Comparison of ENCODE assay signal across 21 cellular contexts in the genomic region with DNA sequence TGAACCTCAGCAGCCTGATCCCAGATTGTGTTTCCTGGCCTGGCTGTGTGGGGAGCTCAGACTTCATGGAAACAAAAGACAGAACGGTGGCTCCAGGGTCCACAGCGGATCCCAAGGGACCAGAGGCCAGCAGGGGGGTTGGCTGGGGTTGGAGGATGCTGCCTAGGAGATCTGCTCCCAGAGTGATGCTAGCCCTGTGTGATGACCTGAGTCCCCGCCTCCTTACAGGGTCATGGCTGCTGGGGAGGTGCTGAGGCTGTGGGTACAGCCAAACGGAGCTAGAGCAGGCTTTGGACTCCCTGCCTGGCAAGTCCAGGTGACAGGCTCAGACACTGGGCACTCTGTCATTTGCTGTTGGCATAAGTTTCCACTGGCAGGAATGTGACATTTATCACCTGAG. TPM values are rescaled to one million over a fixed set of nuclear protein-coding genes. Genes with fewer than 3 reads are reported as not detected.
A peak's percentile ranks its signal among the peaks of the same experiment; 100 is the strongest.
DNase-seq lines count a peak whose midpoint lies in the region; ATAC-seq, FAIRE-seq and TF ChIP-seq lines count a peak whose summit lies in the region.
"Had no signal": no experiment of that assay in that cellular context is flagged by ENCODE, and none has a peak within 500 bp of the region (broad histone marks: within the 10 kb centered on the region; RNA-seq: fewer than 3 reads in every experiment).

No MANE protein-coding gene starts in this region.

- H3K4me1 ChIP-seq in GM12878 (ENCODE audit: control insufficient read depth, insufficient read depth, low read length): peaks cover 18% of the 10 kb centered on the region
- H3K4me1 ChIP-seq in MM.1S (ENCODE audit: low read length): no peaks in the 10 kb centered on the region

- ATAC-seq in natural killer cell treated with Interleukin-12 subunit alpha and Interleukin-12 subunit beta and Interleukin-15 and Interleukin-18, amount 100 ng/mL, for 72 hours: no peak
- no peak for ATAC-seq in natural killer cell
- ATAC-seq in T-helper 17 cell: no peak
- peak; percentile 12 for ATAC-seq in GM12878
- peak; percentile 29 for ATAC-seq in stimulated activated effector memory CD8-positive, alpha-beta T cell treated with anti-CD3 and anti-CD28 coated beads, Interleukin-12 subunit alpha, Interleukin-12 subunit beta, amount 100 ng/mL, for 72 hours
- ATAC-seq in left ventricle myocardium superior: no peak

- H3K27ac Mint-ChIP-seq in natural killer cell treated with Interleukin-12 subunit alpha and Interleukin-12 subunit beta and Interleukin-15 and Interleukin-18, amount 100 ng/mL, for 72 hours: peak overlapping the region; percentile 9 to 18
- H3K27ac Mint-ChIP-seq in natural killer cell (no peak overlapping the region), T-helper 17 cell (peak overlapping the region; percentile 27)
- peak overlapping the region; percentile 69 for H3K27ac Mint-ChIP-seq in stimulated activated effector memory CD8-positive, alpha-beta T cell treated with anti-CD3 and anti-CD28 coated beads, Interleukin-12 subunit alpha, Interleukin-12 subunit beta, amount 100 ng/mL, for 72 hours

- TF ChIP-seq RAD21 in GM12878 (IDR thresholded peaks at IDR 0.05; ENCODE audit: insufficient read depth, low read depth, low read length): no peak

- SMC1A ChIA-PET in GM12878 (lab: Charles Lee; ENCODE audit: uncharacterized antibody, unreplicated experiment): interaction anchor here (0.6 to 23.9 kb wide), 4 partner anchors 18 to 672 kb away, joined by 3 to 391 read pairs (median 8); no protein-coding TSS in a partner anchor

- no TSS peak for BruUV-seq in GM12878 (replicated peaks; lab: Mats Ljungman, UMichigan)

- H3K9ac ChIP-seq in GM12878 (ENCODE audit: control insufficient read depth, insufficient read depth, low read length) (no peak overlapping the region), MM.1S (ENCODE audit: low read length) (no peak overlapping the region)
- H3K9ac ChIP-seq: SK-N-SH had no signal

- no peak overlapping the region for H3K27ac ChIP-seq in GM12878 (ENCODE audit: control insufficient read depth, insufficient read depth)
- no peak overlapping the region for H3K27ac ChIP-seq in MM.1S (ENCODE audit: low read length)
- H3K27ac ChIP-seq: C4-2B had no signal

- H3K27me3 Mint-ChIP-seq in natural killer cell treated with Interleukin-12 subunit alpha and Interleukin-12 subunit beta and Interleukin-15 and Interleukin-18, amount 100 ng/mL, for 72 hours: no peaks in the 10 kb centered on the region
- H3K27me3 Mint-ChIP-seq in natural killer cell (ENCODE audit: low read depth in 2 of 2) (peaks cover 16 to 18% of the 10 kb centered on the region in 2 donors), T-helper 17 cell (no peaks in the 10 kb centered on the region)

- H3K79me2 ChIP-seq in GM12878 (ENCODE audit: control insufficient read depth, insufficient read depth, low read length) (peaks cover 95% of the 10 kb centered on the region), MM.1S (ENCODE audit: low read length) (no peaks in the 10 kb centered on the region)

- H3K9me3 Mint-ChIP-seq in natural killer cell treated with Interleukin-12 subunit alpha and Interleukin-12 subunit beta and Interleukin-15 and Interleukin-18, amount 100 ng/mL, for 72 hours: no peaks in the 10 kb centered on the region
- H3K9me3 Mint-ChIP-seq in natural killer cell: no peaks in the 10 kb centered on the region
- H3K9me3 Mint-ChIP-seq in stimulated activated effector memory CD8-positive, alpha-beta T cell treated with anti-CD3 and anti-CD28 coated beads, Interleukin-12 subunit alpha, Interleukin-12 subunit beta, amount 100 ng/mL, for 72 hours: no peaks in the 10 kb centered on the region

- H3K27me3 ChIP-seq in GM12878 (replicated peaks in 1 of 2; ENCODE audit: control insufficient read depth in 2 of 2, insufficient read depth in 2 of 2, low read length in 1 of 2) (no peaks in the 10 kb centered on the region), MM.1S (replicated peaks; ENCODE audit: insufficient read depth, low read length) (no peaks in the 10 kb centered on the region)

- H3K9me3 ChIP-seq in T-helper 17 cell (ENCODE audit: control insufficient read depth, low read length, poor library complexity, severe bottlenecking) (no peaks in the 10 kb centered on the region), GM12878 (replicated peaks; ENCODE audit: control insufficient read depth, insufficient read depth, low read length) (no peaks in the 10 kb centered on the region), MM.1S (replicated peaks; ENCODE audit: insufficient read depth, low read length) (no peaks in the 10 kb centered on the region)
- H3K9me3 ChIP-seq: SK-N-SH had no signal

- POLR2A ChIA-PET in GM12878 (lab: Charles Lee): interaction anchor here (1.1 to 2.5 kb wide), 2 partner anchors 10 to 12 kb away, joined by 3 to 7 read pairs; no protein-coding TSS in a partner anchor

- H3K36me3 ChIP-seq in GM12878 (ENCODE audit: control insufficient read depth in 2 of 2, insufficient read depth in 2 of 2, low read length in 1 of 2) (peaks cover 40 to 52% of the 10 kb centered on the region in 2 experiments), MM.1S (replicated peaks; ENCODE audit: insufficient read depth, low read length) (no peaks in the 10 kb centered on the region)

- 72% methylated on average over 4 of the region's 4 CpGs for WGBS in GM12878 (ENCODE audit: insufficient coverage, insufficient replicate concordance, low lambda C conversion rate, missing lambda C conversion rate)

- H3K9me2 ChIP-seq in MM.1S (replicated peaks; ENCODE audit: insufficient read depth, low read length): no peaks in the 10 kb centered on the region
- H3K9me2 ChIP-seq: SK-N-SH had no signal

- H4K20me1 ChIP-seq in GM12878 (ENCODE audit: control insufficient read depth, insufficient read depth): peaks cover 15% of the 10 kb centered on the region
- H4K20me1 ChIP-seq in MM.1S (ENCODE audit: insufficient read depth, low read length): no peaks in the 10 kb centered on the region

- H3K4me3 Mint-ChIP-seq in natural killer cell treated with Interleukin-12 subunit alpha and Interleukin-12 subunit beta and Interleukin-15 and Interleukin-18, amount 100 ng/mL, for 72 hours: no peak overlapping the region
- H3K4me3 Mint-ChIP-seq in natural killer cell: no peak overlapping the region
- H3K4me3 Mint-ChIP-seq in T-helper 17 cell: no peak overlapping the region
- H3K4me3 Mint-ChIP-seq in stimulated activated effector memory CD8-positive, alpha-beta T cell treated with anti-CD3 and anti-CD28 coated beads, Interleukin-12 subunit alpha, Interleukin-12 subunit beta, amount 100 ng/mL, for 72 hours: no peak overlapping the region

- TF ChIP-seq CTCF in natural killer cell (IDR thresholded peaks at IDR 0.05): no peak
- TF ChIP-seq CTCF in GM12878 (IDR thresholded peaks at IDR 0.05 in 2 of 3, conservative IDR thresholded peaks at IDR 0.05 in 1 of 3; ENCODE audit: control insufficient read depth in 2 of 3, extremely low read depth in 1 of 3, insufficient read depth in 1 of 3, low read depth in 3 of 3, low read length in 3 of 3): no peak
- no peak for TF ChIP-seq CTCF in MM.1S (IDR thresholded peaks at IDR 0.05; ENCODE audit: low read length)

- H3F3A ChIP-seq in MM.1S (ENCODE audit: insufficient read depth, low read length): no peaks in the 10 kb centered on the region

- in situ Hi-C loops in GM12878 (cut with MboI): no loop called here

- intact Hi-C loops in natural killer cell (cut with micrococcal nuclease) (no loop called here), GM12878 (cut with micrococcal nuclease; ENCODE audit: unreplicated experiment) (no loop called here), left ventricle myocardium superior (cut with micrococcal nuclease) (no loop called here)

- no peak for FAIRE-seq in GM12878 (lab: Jason Lieb, UNC)
- FAIRE-seq: A204.1, G401.6 had no signal

- CTCF ChIA-PET in GM12878 (lab: Yijun Ruan, JAX): interaction anchor here (0.7 to 2.2 kb wide), 7 partner anchors 9 to 157 kb away, joined by 3 to 11 read pairs (median 3); no protein-coding TSS in a partner anchor

- H3K4me3 ChIP-seq in GM12878 (no peak overlapping the region), MM.1S (ENCODE audit: low read length) (no peak overlapping the region)

- no peak for DNase-seq in natural killer cell treated with Interleukin-12 subunit alpha and Interleukin-12 subunit beta and Interleukin-15 and Interleukin-18, amount 100 ng/mL, for 72 hours (ENCODE audit: low spot score)
- DNase-seq in natural killer cell: no peak
- DNase-seq in T-helper 17 cell: no peak
- no peak for DNase-seq in GM12878 (ENCODE audit: low read depth, low spot score)
- no peak for DNase-seq in stimulated activated effector memory CD8-positive, alpha-beta T cell treated with anti-CD3 and anti-CD28 coated beads, Interleukin-12 subunit alpha, Interleukin-12 subunit beta, amount 100 ng/mL, for 72 hours (ENCODE audit: low spot score in 2 of 2)
- no peak for DNase-seq in MM.1S
- no peak for DNase-seq in left ventricle myocardium superior
- DNase-seq in stimulated activated CD4-positive, alpha-beta T cell treated with anti-CD3 and anti-CD28 coated beads, Interleukin-4, amount 100 ng/mL, for 24 hours: no peak
- DNase-seq: COR-L47; HCEC 1CT; NCI-H1105 treated with DMSO at 0.1 percent for 48 hours; NCI-H1694; NCI-H2081 treated with DMSO at 0.1 percent for 48 hours; NCI-H510A; NCI-H748 treated with DMSO at 0.1 percent for 48 hours; NK-92 treated with Interleukin-12 subunit alpha and Interleukin-12 subunit beta, amount 100 ng/mL, for 24 hours; SHP77; SK-N-SH had no signal

- TF ChIP-seq EP300 in GM12878 (IDR thresholded peaks at IDR 0.05; ENCODE audit: borderline replicate concordance in 1 of 2, control insufficient read depth in 1 of 2, low read depth in 2 of 2, low read length in 2 of 2): no peak

- TF ChIP-seq POLR2A in GM12878 (IDR thresholded peaks at IDR 0.05; ENCODE audit: low read depth, low read length): 0 out of 2 replicates have a peak, but pooled peaks have one; percentile 46

- H3K4me1 Mint-ChIP-seq in natural killer cell treated with Interleukin-12 subunit alpha and Interleukin-12 subunit beta and Interleukin-15 and Interleukin-18, amount 100 ng/mL, for 72 hours (ENCODE audit: low read depth in 2 of 2): peaks cover 24 to 35% of the 10 kb centered on the region in 2 donors
- peaks cover 0 to 11% of the 10 kb centered on the region in 2 donors for H3K4me1 Mint-ChIP-seq in natural killer cell
- H3K4me1 Mint-ChIP-seq in T-helper 17 cell: peaks cover 9% of the 10 kb centered on the region
- peaks cover 71% of the 10 kb centered on the region for H3K4me1 Mint-ChIP-seq in stimulated activated effector memory CD8-positive, alpha-beta T cell treated with anti-CD3 and anti-CD28 coated beads, Interleukin-12 subunit alpha, Interleukin-12 subunit beta, amount 100 ng/mL, for 72 hours

- RAD21 ChIA-PET in GM12878 (lab: Charles Lee; ENCODE audit: unreplicated experiment): interaction anchor here (1.0 to 1.8 kb wide), 5 partner anchors 10 to 105 kb away, joined by 3 to 6 read pairs (median 4); no protein-coding TSS in a partner anchor

- H3K36me3 Mint-ChIP-seq in natural killer cell treated with Interleukin-12 subunit alpha and Interleukin-12 subunit beta and Interleukin-15 and Interleukin-18, amount 100 ng/mL, for 72 hours: peaks cover 5% of the 10 kb centered on the region
- no peaks in the 10 kb centered on the region for H3K36me3 Mint-ChIP-seq in natural killer cell
- H3K36me3 Mint-ChIP-seq in T-helper 17 cell (ENCODE audit: low read depth): no peaks in the 10 kb centered on the region
- peaks cover 100% of the 10 kb centered on the region for H3K36me3 Mint-ChIP-seq in stimulated activated effector memory CD8-positive, alpha-beta T cell treated with anti-CD3 and anti-CD28 coated beads, Interleukin-12 subunit alpha, Interleukin-12 subunit beta, amount 100 ng/mL, for 72 hours

- no peak overlapping the region for H3K4me2 ChIP-seq in GM12878 (ENCODE audit: control insufficient read depth, insufficient read depth)
- no peak overlapping the region for H3K4me2 ChIP-seq in MM.1S (ENCODE audit: low read depth, low read length)
- H3K4me2 ChIP-seq: SK-N-SH had no signal

- no peak overlapping the region for H2AFZ ChIP-seq in GM12878 (ENCODE audit: control insufficient read depth, low read depth, low read length)
- H2AFZ ChIP-seq in MM.1S (ENCODE audit: low read length): no peak overlapping the region

RNA-seq across cellular contexts. Expression of a gene that starts 11.5 kb away (rescaled TPM):
- total RNA-seq in natural killer cell treated with Interleukin-12 subunit alpha and Interleukin-12 subunit beta and Interleukin-15 and Interleukin-18, amount 100 ng/mL, for 72 hours: 100 to 1,000 TPM; 177 to 186 TPM
- total RNA-seq in natural killer cell (100 to 1,000 TPM; 537 to 630 (median 601) TPM), T-helper 17 cell (100 to 1,000 TPM; 186 to 243 TPM), GM12878 (2014; rRNA removed) (25.8 and 33.5 TPM in 2 replicates), GM12878 (2014; rRNA removed; fragmentation: Illumina TruSeq; extraction: Trizol) (18.4 and 19.0 TPM in 2 replicates), GM12878 (2021) (148 and 151 TPM in 2 replicates), left ventricle myocardium superior (0.89 TPM)
- 101 and 106 TPM in 2 replicates for total RNA-seq in GM12878 (2013; cell fraction: nucleolus; rRNA removed)
- polyA plus RNA-seq in GM12878 (2011; ENCODE audit: low read depth): 44.1 TPM
- polyA plus RNA-seq in GM12878 (2011; rRNA removed) (15.0 and 25.8 TPM in 2 replicates), GM12878 (2014; fragmentation: Illumina TruSeq; extraction: Trizol) (48.8 and 61.7 TPM in 2 replicates), GM12878 (2014; fragmentation: Nextera tagmentation; extraction: Ambion mirVana) (10 to 100 TPM; 21.6 to 26.3 TPM), GM12878 (2014; rRNA removed) (64.7 and 79.6 TPM in 2 replicates), GM12878 (2016; fragmentation: Nextera tagmentation; extraction: Ambion mirVana) (10 to 100 TPM; 29.3 to 34.0 TPM)
- polyA plus RNA-seq in GM12878 (2011; cell fraction: cytosol; rRNA removed): 45.6 and 51.9 TPM in 2 replicates
- 72.8 and 112 TPM in 2 replicates for polyA plus RNA-seq in GM12878 (2011; cell fraction: nucleus; rRNA removed)
- 91.6 and 104 TPM in 2 replicates for polyA plus RNA-seq in GM12878 (2012)
- 20.0 and 31.7 TPM in 2 replicates for polyA minus RNA-seq in GM12878 (2011; rRNA and poly(A)+ RNA removed)
- 30.6 and 47.6 TPM in 2 replicates for polyA minus RNA-seq in GM12878 (2011; cell fraction: cytosol; rRNA and poly(A)+ RNA removed)
- 30.8 and 46.2 TPM in 2 replicates for polyA minus RNA-seq in GM12878 (2011; cell fraction: nucleus; rRNA and poly(A)+ RNA removed)
- polyA plus RNA-seq: SK-N-SH had no signal

Comparison
In these comparisons a context has a peak if more than half of its experiments do, and no peak if none do; other contexts are left out.
1. H3K27ac Mint-ChIP-seq: peak in natural killer cell treated with Interleukin-12 subunit alpha and Interleukin-12 subunit beta and Interleukin-15 and Interleukin-18, amount 100 ng/mL, for 72 hours (2 of 2), T-helper 17 cell (single experiment) and stimulated activated effector memory CD8-positive, alpha-beta T cell treated with anti-CD3 and anti-CD28 coated beads, Interleukin-12 subunit alpha, Interleukin-12 subunit beta, amount 100 ng/mL, for 72 hours (single experiment); none in natural killer cell (0 of 2).
2. ATAC-seq: peak in GM12878 (single experiment) and stimulated activated effector memory CD8-positive, alpha-beta T cell treated with anti-CD3 and anti-CD28 coated beads, Interleukin-12 subunit alpha, Interleukin-12 subunit beta, amount 100 ng/mL, for 72 hours (single experiment); none in natural killer cell treated with Interleukin-12 subunit alpha and Interleukin-12 subunit beta and Interleukin-15 and Interleukin-18, amount 100 ng/mL, for 72 hours (0 of 2), natural killer cell (0 of 3), T-helper 17 cell (single experiment) and left ventricle myocardium superior (single experiment).
3. RNA of a gene that starts 11.5 kb away (total RNA-seq): 537 to 630 TPM in natural killer cell, 186 to 243 TPM in T-helper 17 cell, 177 to 186 TPM in natural killer cell treated with Interleukin-12 subunit alpha and Interleukin-12 subunit beta and Interleukin-15 and Interleukin-18, amount 100 ng/mL, for 72 hours and 18.4 to 151 TPM in GM12878; 0.89 TPM in left ventricle myocardium superior (single experiment); every median in the first group is over 10 times any median in the second.